34 cellular contexts compared by ENCODE assay signal in genomic region chr11:121161349-121161917, GRCh38.
"Had no signal": no experiment of that assay in that cellular context is flagged by ENCODE, and none has a peak within 500 bp of the region (broad histone marks: within the 10 kb centered on the region; RNA-seq: fewer than 3 reads in every experiment).

No MANE protein-coding gene starts in this region.

- H3K9me3 ChIP-seq: MG63 had no signal

- H3K4me3 ChIP-seq: MG63 had no signal

- H3K36me3 ChIP-seq: MG63 had no signal

- DNase-seq: Karpas-422, Kasumi-1, MG63, MM.1S, MV-4-11, NCI-H1048, NCI-H1092, NCI-H1092 treated with DMSO at 0.1 percent for 48 hours, NCI-H1105, NCI-H1105 treated with DMSO at 0.1 percent for 48 hours, NCI-H1417, NCI-H1417 treated with DMSO at 0.1 percent for 48 hours, NCI-H1436, NCI-H1436 treated with DMSO at 0.1 percent for 48 hours, NCI-H146, NCI-H1694, NCI-H1694 treated with DMSO at 0.1 percent for 48 hours, NCI-H187, NCI-H187 treated with DMSO at 0.1 percent for 48 hours, NCI-H1930, NCI-H2029, NCI-H2029 treated with DMSO at 0.1 percent for 48 hours, NCI-H2081, NCI-H2081 treated with DMSO at 0.1 percent for 48 hours, NCI-H2107, NCI-H2171, NCI-H2171 treated with DMSO at 0.1 percent for 48 hours, NCI-H2227 treated with DMSO at 0.1 percent for 48 hours, NCI-H226, NCI-H345, NCI-H446, NCI-H446 treated with DMSO at 0.1 percent for 48 hours, NCI-H510A, NCI-H510A treated with DMSO at 0.1 percent for 48 hours had no signal
